In genomic region chr19:41928754-41929535, GRCh38 we compare ENCODE assay signal across 9 cellular contexts. TPM values are rescaled to one million over a fixed set of nuclear protein-coding genes. Genes with fewer than 3 reads are reported as not detected.
A peak's percentile ranks its signal among the peaks of the same experiment; 100 is the strongest.
DNase-seq lines count a peak whose midpoint lies in the region; ATAC-seq and TF ChIP-seq lines count a peak whose summit lies in the region.
"Had no signal": no experiment of that assay in that cellular context is flagged by ENCODE, and none has a peak within 500 bp of the region (broad histone marks: within the 10 kb centered on the region; RNA-seq: fewer than 3 reads in every experiment).

No MANE protein-coding gene starts in this region.

- H3K27me3 Mint-ChIP-seq in stimulated activated memory B cell treated with anti-CD40 and anti-IgM and Interleukin-4, amounts not matched to agents 10 μg/mL and 1 μg/mL and 100 μg/mL, for 72 hours: no peaks in the 10 kb centered on the region

- DNase-seq in NCI-H748 (lab: John Stamatoyannopoulos, UW; ENCODE audit: unreplicated experiment) (peak; percentile 61), NCI-H748 treated with DMSO at 0.1 percent for 48 hours (lab: John Stamatoyannopoulos, UW) (no peak), SKM-1 (lab: John Stamatoyannopoulos, UW; ENCODE audit: unreplicated experiment) (peak; percentile 4), fibroblast of pulmonary artery (ENCODE audit: low read depth) (no peak), DMS114 treated with DMSO at 0.1 percent for 48 hours (lab: John Stamatoyannopoulos, UW; ENCODE audit: unreplicated experiment) (no peak), H4 (ENCODE audit: low spot score) (no peak), amygdala (lab: John Stamatoyannopoulos, UW) (no peak)

- peaks cover 36% of the 10 kb centered on the region for H3K4me1 Mint-ChIP-seq in stimulated activated memory B cell treated with anti-CD40 and anti-IgM and Interleukin-4, amounts not matched to agents 10 μg/mL and 1 μg/mL and 100 μg/mL, for 72 hours

- peak overlapping the region; percentile 28 for H3K4me3 ChIP-seq in fibroblast of pulmonary artery (replicated peaks; ENCODE audit: low read depth, low read length)

- ATAC-seq in stimulated activated memory B cell treated with anti-CD40 and anti-IgM and Interleukin-4, amounts not matched to agents 10 μg/mL and 1 μg/mL and 100 μg/mL, for 72 hours: peak; percentile 75

- H3K36me3 Mint-ChIP-seq in stimulated activated memory B cell treated with anti-CD40 and anti-IgM and Interleukin-4, amounts not matched to agents 10 μg/mL and 1 μg/mL and 100 μg/mL, for 72 hours: no peaks in the 10 kb centered on the region

- H3K27ac Mint-ChIP-seq in stimulated activated memory B cell treated with anti-CD40 and anti-IgM and Interleukin-4, amounts not matched to agents 10 μg/mL and 1 μg/mL and 100 μg/mL, for 72 hours: no peak overlapping the region

- peak overlapping the region; percentile 78 for H3K4me3 Mint-ChIP-seq in stimulated activated memory B cell treated with anti-CD40 and anti-IgM and Interleukin-4, amounts not matched to agents 10 μg/mL and 1 μg/mL and 100 μg/mL, for 72 hours

- no peaks in the 10 kb centered on the region for H3K9me3 Mint-ChIP-seq in stimulated activated memory B cell treated with anti-CD40 and anti-IgM and Interleukin-4, amounts not matched to agents 10 μg/mL and 1 μg/mL and 100 μg/mL, for 72 hours

- no peak for TF ChIP-seq CTCF in fibroblast of pulmonary artery (IDR thresholded peaks at IDR 0.05; ENCODE audit: low read length, missing control alignments)

RNA-seq across cellular contexts. Expression of gene ERFL, which starts 0.7 kb away (rescaled TPM):
- total RNA-seq in H4 (2014; rRNA removed; shearing (Covaris generic)): not detected in 2 replicates
- total RNA-seq: kidney epithelial cell had no signal

RNA-seq across cellular contexts. Expression of gene RABAC1, which starts 30.2 kb away (rescaled TPM):
- total RNA-seq in H4 (2014; rRNA removed; shearing (Covaris generic)): 149 and 167 TPM in 2 replicates

RNA-seq across cellular contexts. Expression of gene ARHGEF1, which starts 46.0 kb away (rescaled TPM):
- total RNA-seq in H4 (2014; rRNA removed; shearing (Covaris generic)): 14.5 and 15.9 TPM in 2 replicates

RNA-seq across cellular contexts. Expression of gene CD79A, which starts 51.9 kb away (rescaled TPM):
- not detected in 2 replicates for total RNA-seq in H4 (2014; rRNA removed; shearing (Covaris generic))
- total RNA-seq: kidney epithelial cell had no signal

Comparison
In these comparisons a context has a peak if more than half of its experiments do, and no peak if none do; other contexts are left out.
1. DNase-seq: peak in NCI-H748 (single experiment) and SKM-1 (single experiment); none in NCI-H748 treated with DMSO at 0.1 percent for 48 hours (single experiment), fibroblast of pulmonary artery (single experiment), DMS114 treated with DMSO at 0.1 percent for 48 hours (single experiment), H4 (single experiment) and amygdala (0 of 56).